ENCODE assay signal across 8 cellular contexts in genomic region chr9:94867281-94867841, GRCh38.
A peak's percentile ranks its signal among the peaks of the same experiment; 100 is the strongest.
DNase-seq lines count a peak whose midpoint lies in the region; ATAC-seq and TF ChIP-seq lines count a peak whose summit lies in the region.

No MANE protein-coding gene starts in this region.

- peak; percentile 92 for DNase-seq in DMS53 (lab: John Stamatoyannopoulos, UW)
- DNase-seq in Peyer's patch, result peak in 1 of 3 donors; percentile 61
- DNase-seq in fibroblast of lung (ENCODE audit: low read depth in 2 of 2), result peak; percentile 56 to 97
- peak; percentile 48 to 77 (median 70) for DNase-seq in ovary
- DNase-seq in activated T-cell treated with anti-CD3 and anti-CD28 coated beads, Interleukin-2, amount 50 U/mL, for 24 hours, result no peak

- no peaks in the 10 kb centered on the region for H3K36me3 Mint-ChIP-seq in activated T-cell treated with anti-CD3 and anti-CD28 coated beads, Interleukin-2, amount 50 U/mL, for 24 hours (ENCODE audit: low read depth)

- H3K79me2 ChIP-seq in fibroblast of lung (ENCODE audit: control insufficient read depth, insufficient read depth, low read length), result no peaks in the 10 kb centered on the region

- H3K9me3 ChIP-seq in Peyer's patch (no peaks in the 10 kb centered on the region), fibroblast of lung (ENCODE audit: control insufficient read depth, insufficient read depth, low read depth, low read length) (no peaks in the 10 kb centered on the region), ovary (no peaks in the 10 kb centered on the region)

- no peak overlapping the region for H3K9ac ChIP-seq in fibroblast of lung (ENCODE audit: insufficient read depth, low read length)

- peak overlapping the region; percentile 72 for H3K4me2 ChIP-seq in fibroblast of lung (ENCODE audit: extremely low read depth, insufficient read depth, low read length)

- peaks cover 48% of the 10 kb centered on the region for H3K4me1 Mint-ChIP-seq in activated T-cell treated with anti-CD3 and anti-CD28 coated beads, Interleukin-2, amount 50 U/mL, for 24 hours (ENCODE audit: low read depth)

- intact Hi-C loops in ovary (cut with DNase I), result loop anchor here in 1 of 4 donors (10.0 kb wide), 1 partner anchor 137 kb away; no protein-coding TSS in a partner anchor

- TF ChIP-seq POLR2A in Peyer's patch (IDR thresholded peaks at IDR 0.05) (peak in 1 of 2 donors; percentile 9), ovary (IDR thresholded peaks at IDR 0.05) (peak; percentile 17)

- TF ChIP-seq EP300 in ovary (IDR thresholded peaks at IDR 0.05), result no peak

- no peak for TF ChIP-seq CTCF in Peyer's patch (IDR thresholded peaks at IDR 0.05)
- no peak for TF ChIP-seq CTCF in fibroblast of lung (conservative IDR thresholded peaks at IDR 0.05 in 1 of 2, IDR thresholded peaks at IDR 0.05 in 1 of 2; ENCODE audit: low read depth in 1 of 2, low read length in 2 of 2)
- no peak for TF ChIP-seq CTCF in ovary (IDR thresholded peaks at IDR 0.05)

- H3K36me3 ChIP-seq in Peyer's patch, result no peaks in the 10 kb centered on the region
- H3K36me3 ChIP-seq in fibroblast of lung (ENCODE audit: control insufficient read depth, insufficient read depth, low read length), result no peaks in the 10 kb centered on the region
- no peaks in the 10 kb centered on the region for H3K36me3 ChIP-seq in ovary

- H3K4me1 ChIP-seq in Peyer's patch, result peaks cover 0 to 5% (median 0%) of the 10 kb centered on the region in 4 donors
- H3K4me1 ChIP-seq in fibroblast of lung (ENCODE audit: control insufficient read depth, extremely low read depth, insufficient read depth, low read length), result peaks cover 35% of the 10 kb centered on the region
- peaks cover 16% of the 10 kb centered on the region for H3K4me1 ChIP-seq in ovary (ENCODE audit: insufficient read depth)

- peaks cover 5% of the 10 kb centered on the region for H3K9me3 Mint-ChIP-seq in activated T-cell treated with anti-CD3 and anti-CD28 coated beads, Interleukin-2, amount 50 U/mL, for 24 hours

- H4K20me1 ChIP-seq in fibroblast of lung (ENCODE audit: control insufficient read depth, extremely low read depth, insufficient read depth, low read length), result no peaks in the 10 kb centered on the region

- H3K27me3 Mint-ChIP-seq in activated T-cell treated with anti-CD3 and anti-CD28 coated beads, Interleukin-2, amount 50 U/mL, for 24 hours, result peaks cover 4% of the 10 kb centered on the region

- H3K4me3 Mint-ChIP-seq in activated T-cell treated with anti-CD3 and anti-CD28 coated beads, Interleukin-2, amount 50 U/mL, for 24 hours, result no peak overlapping the region

- 14 to 18% (median 17%) methylated on average over 8 of the region's 8 CpGs for WGBS in ovary, 3 donors

- no peak overlapping the region for H3K4me3 ChIP-seq in Peyer's patch
- H3K4me3 ChIP-seq in fibroblast of lung (replicated peaks in 1 of 4; ENCODE audit: control extremely low read depth in 1 of 4, insufficient read depth in 1 of 4, low read depth in 3 of 4, low read length in 4 of 4), result peak overlapping the region in 3 of 4 experiments; percentile 11 to 18 (median 17)
- H3K4me3 ChIP-seq in ovary, result no peak overlapping the region

- H3K27ac ChIP-seq in Peyer's patch, result peak overlapping the region; percentile 20 to 76 (median 60)
- peak overlapping the region; percentile 81 for H3K27ac ChIP-seq in fibroblast of lung (ENCODE audit: insufficient read depth, low read length)
- peak overlapping the region; percentile 9 to 71 for H3K27ac ChIP-seq in ovary

- ATAC-seq in GM19395 (IDR thresholded peaks at IDR 0.05; ENCODE audit: unreplicated experiment), result no peak
- no peak for ATAC-seq in GM21526 (IDR thresholded peaks at IDR 0.05; ENCODE audit: low FRiP score, unreplicated experiment)
- ATAC-seq in GM18861 (IDR thresholded peaks at IDR 0.05; ENCODE audit: unreplicated experiment), result no peak

- no peak overlapping the region for H2AFZ ChIP-seq in fibroblast of lung (ENCODE audit: low read length)

- H3K27ac Mint-ChIP-seq in activated T-cell treated with anti-CD3 and anti-CD28 coated beads, Interleukin-2, amount 50 U/mL, for 24 hours, result no peak overlapping the region

- no peaks in the 10 kb centered on the region for H3K27me3 ChIP-seq in Peyer's patch
- no peaks in the 10 kb centered on the region for H3K27me3 ChIP-seq in fibroblast of lung (ENCODE audit: control insufficient read depth, insufficient read depth, low read length)
- no peaks in the 10 kb centered on the region for H3K27me3 ChIP-seq in ovary

Comparison
In these comparisons a context has a peak if more than half of its experiments do, and no peak if none do; other contexts are left out.
1. H3K4me3 ChIP-seq: peak in fibroblast of lung (3 of 4); none in Peyer's patch (0 of 4) and ovary (single experiment).
2. Peak in every context shown above with its lines, with median percentiles within 50 percentile points of each other: H3K27ac ChIP-seq.